ENCODE assay signal across 10 cellular contexts in genomic region chr1:67590329-67590728, GRCh38.
A peak's percentile ranks its signal among the peaks of the same experiment; 100 is the strongest.
DNase-seq lines count a peak whose midpoint lies in the region; ATAC-seq and TF ChIP-seq lines count a peak whose summit lies in the region.
"Had no signal": no experiment of that assay in that cellular context is flagged by ENCODE, and none has a peak within 500 bp of the region (broad histone marks: within the 10 kb centered on the region; RNA-seq: fewer than 3 reads in every experiment).

No MANE protein-coding gene starts in this region.

- no peaks in the 10 kb centered on the region for H3K9me3 ChIP-seq in subcutaneous abdominal adipose tissue (ENCODE audit: control insufficient read depth in 5 of 5, low read length in 5 of 5)

- intact Hi-C loops in Calu3 (cut with micrococcal nuclease; ENCODE audit: unreplicated experiment) = no loop called here

- TF ChIP-seq CTCF in NB4 (IDR thresholded peaks at IDR 0.05; ENCODE audit: low read depth, low read length) = no peak
- no peak for TF ChIP-seq CTCF in Calu3 (IDR thresholded peaks at IDR 0.05; ENCODE audit: unreplicated experiment)

- no TSS peak for BruUV-seq in Calu3 (replicated peaks; lab: Mats Ljungman, UMichigan)

- no peak overlapping the region for H3K4me3 Mint-ChIP-seq in Calu3 (ENCODE audit: low read depth, unreplicated experiment)
- H3K4me3 Mint-ChIP-seq: naive B cell had no signal

- peak overlapping the region in 1 of 5 donors; percentile 15 for H3K9ac ChIP-seq in subcutaneous abdominal adipose tissue (ENCODE audit: low read length in 5 of 5)

- no peak overlapping the region for H3K27ac Mint-ChIP-seq in Calu3 (ENCODE audit: unreplicated experiment)

- no peaks in the 10 kb centered on the region for H3K4me1 Mint-ChIP-seq in Calu3 (ENCODE audit: low read depth, unreplicated experiment)
- H3K4me1 Mint-ChIP-seq: naive B cell had no signal

- CTCF ChIA-PET in Calu3 (lab: Charles Lee) = interaction anchor here (0.7 kb wide), 1 partner anchor 327 kb away, joined by 5 read pairs; no protein-coding TSS in a partner anchor

- peak overlapping the region; percentile 3 for H3K27ac ChIP-seq in subcutaneous abdominal adipose tissue (ENCODE audit: low read depth, low read length)

- no peaks in the 10 kb centered on the region for H3K36me3 ChIP-seq in subcutaneous abdominal adipose tissue (ENCODE audit: control insufficient read depth in 5 of 5, insufficient read depth in 5 of 5, low read length in 5 of 5)

- DNase-seq in NB4 (ENCODE audit: low read depth) (peak; percentile 6), dedifferentiated amniotic fluid mesenchymal stem cell (ENCODE audit: extremely low spot score) (peak; percentile 21), left kidney (ENCODE audit: low read depth, low spot score) (peak; percentile 19), Calu3 (no peak), NCI-H2081 (lab: John Stamatoyannopoulos, UW) (no peak)
- no peak for DNase-seq in stimulated activated CD4-positive, alpha-beta T cell treated with anti-CD3 and anti-CD28 coated beads, Interleukin-1b, Interleukin-23, amount 100 ng/mL, for 48 hours
- DNase-seq: naive B cell, NCI-H526 had no signal

- no peak for TF ChIP-seq POLR2A in NB4 (IDR thresholded peaks at IDR 0.05; ENCODE audit: extremely low read depth, insufficient read length)

- no peaks in the 10 kb centered on the region for H3K27me3 Mint-ChIP-seq in Calu3 (ENCODE audit: unreplicated experiment)
- H3K27me3 Mint-ChIP-seq: naive B cell had no signal

- no peak for ATAC-seq in HG02938 (IDR thresholded peaks at IDR 0.05; ENCODE audit: unreplicated experiment)

- no peaks in the 10 kb centered on the region for H3K27me3 ChIP-seq in subcutaneous abdominal adipose tissue (ENCODE audit: control insufficient read depth in 5 of 5, insufficient read depth in 4 of 5, low read length in 5 of 5)

- H3K4me1 ChIP-seq in subcutaneous abdominal adipose tissue (ENCODE audit: control insufficient read depth in 5 of 5, insufficient read depth in 5 of 5, low read length in 5 of 5) = peaks cover 0 to 19% (median 13%) of the 10 kb centered on the region in 5 donors

- no peaks in the 10 kb centered on the region for H3K9me3 Mint-ChIP-seq in Calu3 (ENCODE audit: low read depth, unreplicated experiment)
- H3K9me3 Mint-ChIP-seq: naive B cell had no signal

- no peak overlapping the region for H3K4me3 ChIP-seq in NB4 (ENCODE audit: low read depth, low read length)
- no peak overlapping the region for H3K4me3 ChIP-seq in subcutaneous abdominal adipose tissue (ENCODE audit: low read depth in 1 of 5, low read length in 5 of 5)

- H3K36me3 Mint-ChIP-seq in Calu3 (ENCODE audit: insufficient read depth, unreplicated experiment) = no peaks in the 10 kb centered on the region
- H3K36me3 Mint-ChIP-seq: naive B cell had no signal

Comparison
In these comparisons a context has a peak if more than half of its experiments do, and no peak if none do; other contexts are left out.
1. DNase-seq: peak in NB4 (single experiment), dedifferentiated amniotic fluid mesenchymal stem cell (single experiment) and left kidney (single experiment); none in Calu3 (single experiment), NCI-H2081 (0 of 2) and stimulated activated CD4-positive, alpha-beta T cell treated with anti-CD3 and anti-CD28 coated beads, Interleukin-1b, Interleukin-23, amount 100 ng/mL, for 48 hours (single experiment).